In genomic region chr6:167491403-167492095, GRCh38 we compare ENCODE assay signal across 19 cellular contexts.
A peak's percentile ranks its signal among the peaks of the same experiment; 100 is the strongest.
DNase-seq lines count a peak whose midpoint lies in the region; ATAC-seq and TF ChIP-seq lines count a peak whose summit lies in the region.
"Had no signal": no experiment of that assay in that cellular context is flagged by ENCODE, and none has a peak within 500 bp of the region (broad histone marks: within the 10 kb centered on the region; RNA-seq: fewer than 3 reads in every experiment).

No MANE protein-coding gene starts in this region.

- DNase-seq in left ventricle myocardium inferior = no peak
- no peak for DNase-seq in right atrium auricular region (ENCODE audit: low spot score)
- no peak for DNase-seq in esophagus squamous epithelium (lab: John Stamatoyannopoulos, UW)
- peak; percentile 39 for DNase-seq in pons (ENCODE audit: low spot score)
- peak; percentile 3 for DNase-seq in upper lobe of right lung
- no peak for DNase-seq in stimulated activated CD8-positive, alpha-beta memory T cell treated with anti-CD3 and anti-CD28 coated beads, Interleukin-4, amount 100 ng/mL, for 48 hours
- DNase-seq in H7 = no peak
- DNase-seq: DMS 273 treated with DMSO at 0.1 percent for 48 hours, GDM1, NCI-H1417 treated with DMSO at 0.1 percent for 48 hours, NCI-H2081, NCI-H510A treated with DMSO at 0.1 percent for 48 hours, SHP77 had no signal

- H3K27me3 ChIP-seq in left ventricle myocardium inferior (ENCODE audit: low read depth) (no peaks in the 10 kb centered on the region), right atrium auricular region (no peaks in the 10 kb centered on the region), esophagus squamous epithelium (peaks cover 0 to 14% (median 0%) of the 10 kb centered on the region in 4 donors), upper lobe of right lung (no peaks in the 10 kb centered on the region), H7 (ENCODE audit: control insufficient read depth, insufficient read depth, low read length) (no peaks in the 10 kb centered on the region)
- H3K27me3 ChIP-seq: BLaER1 had no signal

- H3K36me3 ChIP-seq in left ventricle myocardium inferior (no peaks in the 10 kb centered on the region), right atrium auricular region (no peaks in the 10 kb centered on the region), esophagus squamous epithelium (no peaks in the 10 kb centered on the region), upper lobe of right lung (no peaks in the 10 kb centered on the region), H7 (replicated peaks; ENCODE audit: control insufficient read depth, insufficient read depth, low read length) (no peaks in the 10 kb centered on the region)
- H3K36me3 ChIP-seq: BLaER1 had no signal

- H3K27ac ChIP-seq in left ventricle myocardium inferior (replicated peaks) = peak overlapping the region; percentile 36
- H3K27ac ChIP-seq in right atrium auricular region = peak overlapping the region in 1 of 2 donors; percentile 3
- H3K27ac ChIP-seq in esophagus squamous epithelium = peak overlapping the region; percentile 17 to 75 (median 70)
- no peak overlapping the region for H3K27ac ChIP-seq in upper lobe of right lung
- H3K27ac ChIP-seq: BLaER1 had no signal

- TF ChIP-seq POLR2A in esophagus squamous epithelium (IDR thresholded peaks at IDR 0.05) = no peak

- no peak overlapping the region for H3K4me3 ChIP-seq in left ventricle myocardium inferior
- H3K4me3 ChIP-seq in right atrium auricular region = no peak overlapping the region
- no peak overlapping the region for H3K4me3 ChIP-seq in esophagus squamous epithelium
- no peak overlapping the region for H3K4me3 ChIP-seq in upper lobe of right lung
- no peak overlapping the region for H3K4me3 ChIP-seq in H7 (ENCODE audit: insufficient read depth, low read depth, low read length)
- H3K4me3 ChIP-seq: BLaER1, GM12878, K562 had no signal

- 54 to 66% methylated on average over 11 of the region's 11 CpGs for whole genome bisulfite sequencing in esophagus squamous epithelium, 2 donors

- ATAC-seq in upper lobe of right lung (no peak), HG03039 (IDR thresholded peaks at IDR 0.05; ENCODE audit: unreplicated experiment) (no peak)
- ATAC-seq: GM12878, HCT116, K562, Panc1 had no signal

- H3K4me1 ChIP-seq in left ventricle myocardium inferior (peaks cover 33% of the 10 kb centered on the region), right atrium auricular region (peaks cover 0 to 31% of the 10 kb centered on the region in 2 donors), esophagus squamous epithelium (peaks cover 0 to 41% (median 0%) of the 10 kb centered on the region in 3 donors), upper lobe of right lung (peaks cover 5% of the 10 kb centered on the region)

- H3K9me3 ChIP-seq in left ventricle myocardium inferior (replicated peaks) (no peaks in the 10 kb centered on the region), right atrium auricular region (no peaks in the 10 kb centered on the region), esophagus squamous epithelium (no peaks in the 10 kb centered on the region), upper lobe of right lung (no peaks in the 10 kb centered on the region)
- H3K9me3 ChIP-seq: BLaER1 had no signal

- no peak for TF ChIP-seq CTCF in left ventricle myocardium inferior (IDR thresholded peaks at IDR 0.05; ENCODE audit: borderline replicate concordance)
- no peak for TF ChIP-seq CTCF in right atrium auricular region (IDR thresholded peaks at IDR 0.05)
- no peak for TF ChIP-seq CTCF in esophagus squamous epithelium (IDR thresholded peaks at IDR 0.05)
- no peak for TF ChIP-seq CTCF in upper lobe of right lung (IDR thresholded peaks at IDR 0.05)

- intact Hi-C loops in left ventricle myocardium inferior (cut with micrococcal nuclease) (no loop called here), esophagus squamous epithelium (cut with DNase I) (no loop called here), upper lobe of right lung (cut with DNase I) (loop anchor here (5.0 kb wide), 1 partner anchor 411 kb away; no protein-coding TSS in a partner anchor)

Comparison
In these comparisons a context has a peak if more than half of its experiments do, and no peak if none do; other contexts are left out.
1. DNase-seq: peak in pons (single experiment) and upper lobe of right lung (single experiment); none in left ventricle myocardium inferior (single experiment), right atrium auricular region (single experiment), esophagus squamous epithelium (single experiment), stimulated activated CD8-positive, alpha-beta memory T cell treated with anti-CD3 and anti-CD28 coated beads, Interleukin-4, amount 100 ng/mL, for 48 hours (single experiment) and H7 (single experiment).